ENCODE assay signal across 9 cellular contexts in genomic region chr11:93738647-93739081, GRCh38. TPM values are rescaled to one million over a fixed set of nuclear protein-coding genes. Genes with fewer than 3 reads are reported as not detected.
DNase-seq lines count a peak whose midpoint lies in the region; ATAC-seq and TF ChIP-seq lines count a peak whose summit lies in the region.
"Had no signal": no experiment of that assay in that cellular context is flagged by ENCODE, and none has a peak within 500 bp of the region (broad histone marks: within the 10 kb centered on the region; RNA-seq: fewer than 3 reads in every experiment).

No MANE protein-coding gene starts in this region.

- peaks cover 11% of the 10 kb centered on the region for H3K23me2 ChIP-seq in H9 (ENCODE audit: insufficient read length, low read depth, low read length, poor library complexity, severe bottlenecking)

- ATAC-seq in activated T-helper 17 cell treated with anti-CD3 and anti-CD28 coated beads, Interleukin-2, amount 50 U/mL, for 72 hours (replicated peaks): no peak

- no peak overlapping the region for H3K56ac ChIP-seq in H9 (ENCODE audit: insufficient read length, low read depth, low read length)

- H3K14ac ChIP-seq in H9 (ENCODE audit: insufficient read depth, low read length): no peak overlapping the region

- no peak overlapping the region for H4K91ac ChIP-seq in H9 (ENCODE audit: insufficient read length, low read depth, low read length)

- H3K4me3 Mint-ChIP-seq in H9: peak overlapping the region; percentile 100
- H3K4me3 Mint-ChIP-seq in activated T-helper 17 cell treated with anti-CD3 and anti-CD28 coated beads, Interleukin-2, amount 50 U/mL, for 72 hours: peak overlapping the region; percentile 96

- H2BK12ac ChIP-seq in H9 (ENCODE audit: insufficient read length, low read depth, low read length): no peak overlapping the region

- no peak overlapping the region for H2AK5ac ChIP-seq in H9 (ENCODE audit: insufficient read length, low read length)

- H3K27ac Mint-ChIP-seq in H9: peak overlapping the region; percentile 77 to 97 (median 89); a peak in 5 of 7 replicates
- H3K27ac Mint-ChIP-seq in activated T-helper 17 cell treated with anti-CD3 and anti-CD28 coated beads, Interleukin-2, amount 50 U/mL, for 72 hours: peak overlapping the region; percentile 99

- H3K27me3 Mint-ChIP-seq in H9 (ENCODE audit: low read depth): peaks cover 2% of the 10 kb centered on the region; the same call in 1 of the 2 replicates
- H3K27me3 Mint-ChIP-seq in activated T-helper 17 cell treated with anti-CD3 and anti-CD28 coated beads, Interleukin-2, amount 50 U/mL, for 72 hours: no peaks in the 10 kb centered on the region

- H3K4ac ChIP-seq in H9 (ENCODE audit: low read depth, low read length): no peak overlapping the region

- H3K9me3 Mint-ChIP-seq in H9: no peaks in the 10 kb centered on the region; a peak in 1 of 5 replicates
- H3K9me3 Mint-ChIP-seq in activated T-helper 17 cell treated with anti-CD3 and anti-CD28 coated beads, Interleukin-2, amount 50 U/mL, for 72 hours: no peaks in the 10 kb centered on the region

- peak overlapping the region; percentile 100 for H3K4me3 ChIP-seq in iPS-11a (ENCODE audit: low read depth, low read length)

- no CpG with 5 or more reads among the region's 6 CpGs for WGBS in H9 (ENCODE audit: extremely low coverage, insufficient read length, low lambda C conversion rate)

- H3K18ac ChIP-seq in H9 (ENCODE audit: insufficient read length, low read depth, low read length): no peak overlapping the region

- peaks cover 25% of the 10 kb centered on the region; the same call in 1 of the 2 replicates for H3K79me2 ChIP-seq in H9 (ENCODE audit: insufficient read depth, low read length)

- no peak overlapping the region for H3T11ph ChIP-seq in H9 (ENCODE audit: low read length)

- H3K79me1 ChIP-seq in H9 (ENCODE audit: insufficient read depth, low read depth, low read length, poor library complexity, severe bottlenecking): peaks cover 3% of the 10 kb centered on the region

- no peaks in the 10 kb centered on the region for H3K27me3 ChIP-seq in H9 (ENCODE audit: insufficient read depth, low read length)

- H4K8ac ChIP-seq in H9 (replicated peaks; ENCODE audit: insufficient read length, low read depth, low read length): no peak overlapping the region

- no peak overlapping the region for H2BK120ac ChIP-seq in H9 (ENCODE audit: low read depth, low read length, poor library complexity, severe bottlenecking)

- H3K4me2 ChIP-seq in H9 (ENCODE audit: insufficient read depth, insufficient read length, low read length): peak overlapping the region; percentile 95

- no peak overlapping the region for H3K23ac ChIP-seq in H9 (ENCODE audit: insufficient read length, low read depth, low read length)

- no peaks in the 10 kb centered on the region for H3K9me3 ChIP-seq in H9 (ENCODE audit: control insufficient read depth, low read depth, low read length)

- H3K9ac ChIP-seq in H9 (ENCODE audit: extremely low read depth, insufficient read length, low read length): peak overlapping the region; percentile 74

- no peak overlapping the region for H4K5ac ChIP-seq in H9 (ENCODE audit: insufficient read length, low read depth, low read length)

- H3K4me1 ChIP-seq in H9 (ENCODE audit: insufficient read depth, low read length): no peaks in the 10 kb centered on the region

- H2BK20ac ChIP-seq in H9 (ENCODE audit: low read depth, low read length, poor library complexity, severe bottlenecking): no peak overlapping the region

- H2AFZ ChIP-seq in H9 (ENCODE audit: low read length): no peak overlapping the region

- DNase-seq in H9 (no peak), RPMI8226 (no peak), ureter (ENCODE audit: low spot score) (no peak), NCI-H526 treated with DMSO at 0.1 percent for 48 hours (lab: John Stamatoyannopoulos, UW) (no peak)
- no peak for DNase-seq in stimulated activated CD4-positive, alpha-beta T cell treated with anti-CD3 and anti-CD28 coated beads, Interleukin-4, amount 100 ng/mL, for 24 hours
- DNase-seq: activated CD4-positive, CD25-positive, alpha-beta regulatory T cell had no signal

- H2BK5ac ChIP-seq in H9 (ENCODE audit: insufficient read length, low read length): no peak overlapping the region

- H3K4me1 Mint-ChIP-seq in H9: peaks cover 35 to 54% of the 10 kb centered on the region in 2 experiments
- peaks cover 25% of the 10 kb centered on the region for H3K4me1 Mint-ChIP-seq in activated T-helper 17 cell treated with anti-CD3 and anti-CD28 coated beads, Interleukin-2, amount 50 U/mL, for 72 hours

- H3K36me3 Mint-ChIP-seq in H9 (ENCODE audit: insufficient read depth in 1 of 3, low read depth in 3 of 3): peaks cover 67 to 81% (median 75%) of the 10 kb centered on the region in 3 experiments
- H3K36me3 Mint-ChIP-seq in activated T-helper 17 cell treated with anti-CD3 and anti-CD28 coated beads, Interleukin-2, amount 50 U/mL, for 72 hours (ENCODE audit: low read depth): peaks cover 93% of the 10 kb centered on the region

- H2BK15ac ChIP-seq in H9 (ENCODE audit: low read depth, low read length): no peak overlapping the region

- TF ChIP-seq CTCF in 22Rv1 (IDR thresholded peaks at IDR 0.05) (no peak), H9 (conservative IDR thresholded peaks at IDR 0.05) (no peak)

- no peaks in the 10 kb centered on the region for H4K20me1 ChIP-seq in H9 (ENCODE audit: control insufficient read depth, insufficient read depth, insufficient read length)

- H3K27ac ChIP-seq in 22Rv1 (peak overlapping the region; percentile 94), H9 (ENCODE audit: insufficient read length, low read depth, low read length) (no peak overlapping the region)

RNA-seq across cellular contexts. Expression of gene TAF1D, which starts 2.6 kb away (rescaled TPM):
- total RNA-seq in H9 (2021) (258 and 272 TPM in 2 replicates), ureter (159 TPM)
- 100 to 1,000 TPM; 262 to 270 TPM for total RNA-seq in activated T-helper 17 cell treated with anti-CD3 and anti-CD28 coated beads, Interleukin-2, amount 50 U/mL, for 72 hours

RNA-seq across cellular contexts. Expression of gene C11orf54, which starts 2.8 kb away (rescaled TPM):
- total RNA-seq in H9 (2021): 16.1 and 18.0 TPM in 2 replicates
- total RNA-seq in activated T-helper 17 cell treated with anti-CD3 and anti-CD28 coated beads, Interleukin-2, amount 50 U/mL, for 72 hours: 10 to 100 TPM; 27.2 to 51.7 TPM
- total RNA-seq in ureter: 25.6 TPM

RNA-seq across cellular contexts. Expression of gene MED17, which starts 45.4 kb away (rescaled TPM):
- total RNA-seq in H9 (2021) (38.3 and 43.3 TPM in 2 replicates), ureter (35.5 TPM)
- 10 to 100 TPM; 38.7 to 42.3 TPM for total RNA-seq in activated T-helper 17 cell treated with anti-CD3 and anti-CD28 coated beads, Interleukin-2, amount 50 U/mL, for 72 hours
